12 cellular contexts compared by ENCODE assay signal in the genomic region with DNA sequence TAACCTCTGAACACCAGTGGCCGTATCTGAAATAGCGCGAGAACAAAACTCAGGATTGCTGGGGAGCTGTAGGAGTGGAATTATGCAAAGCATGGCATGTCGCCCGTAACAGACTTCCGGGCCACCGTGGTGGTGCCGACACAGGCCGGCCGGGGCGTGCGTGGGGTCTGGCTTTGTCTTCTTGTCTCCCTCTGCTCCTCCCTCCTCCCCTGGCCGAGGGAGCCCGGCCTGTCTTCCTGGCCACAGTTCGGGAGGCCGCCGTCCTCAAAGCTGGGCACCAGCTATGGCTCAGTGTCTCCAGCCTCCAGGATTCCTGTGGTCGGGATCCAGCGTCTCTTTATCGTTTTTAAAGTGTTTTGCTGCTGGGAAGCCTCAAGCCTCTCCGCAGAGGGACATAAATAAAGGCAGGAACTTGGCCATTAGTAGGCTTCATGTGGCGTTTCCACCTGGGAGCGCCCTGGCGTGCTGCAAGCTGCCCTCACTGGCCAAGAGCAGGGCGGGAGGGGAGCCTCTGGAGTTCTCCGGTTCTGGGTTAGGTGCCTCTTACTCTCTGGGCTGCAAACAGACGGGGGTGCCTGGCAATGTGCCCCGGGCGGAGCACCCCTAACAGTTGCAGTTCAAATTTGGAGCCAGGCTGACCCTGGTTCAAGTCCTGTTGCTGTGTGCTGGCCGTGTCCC. TPM values are rescaled to one million over a fixed set of nuclear protein-coding genes. Genes with fewer than 3 reads are reported as not detected.
DNase-seq lines count a peak whose midpoint lies in the region; ATAC-seq and TF ChIP-seq lines count a peak whose summit lies in the region.
"Had no signal": no experiment of that assay in that cellular context is flagged by ENCODE, and none has a peak within 500 bp of the region (broad histone marks: within the 10 kb centered on the region; RNA-seq: fewer than 3 reads in every experiment).

No MANE protein-coding gene starts in this region.

- DNase-seq in AG20443 (ENCODE audit: low spot score) (peak; percentile 83), OCI-LY7 (ENCODE audit: low spot score) (peak; percentile 97), fibroblast of lung (ENCODE audit: low read depth in 2 of 2) (peak; percentile 57 to 81), neuronal stem cell (ENCODE audit: low spot score) (peak; percentile 23), GOT3 (lab: John Stamatoyannopoulos, UW) (no peak)
- DNase-seq in stimulated activated CD8-positive, alpha-beta memory T cell treated with anti-CD3 and anti-CD28 coated beads, Interleukin-4, amount 100 ng/mL, for 48 hours: no peak
- DNase-seq: activated CD8-positive, alpha-beta memory T cell treated with anti-CD3 and anti-CD28 coated beads, Interleukin-2, amount 50 U/mL, for 4 hours; CD8-positive, alpha-beta T cell; cerebellar nuclear complex; NCI-H1436 treated with DMSO at 0.1 percent for 48 hours had no signal

- no peak overlapping the region for H4K8ac ChIP-seq in neuronal stem cell (ENCODE audit: low read depth, low read length)

- H2BK5ac ChIP-seq in neuronal stem cell (ENCODE audit: low read length): peak overlapping the region; percentile 29

- TSS peak; percentile 90 for BruUV-seq in OCI-LY7 (replicated peaks; lab: Mats Ljungman, UMichigan)

- peak overlapping the region; percentile 36 for H2BK12ac ChIP-seq in neuronal stem cell (ENCODE audit: low read length)

- H3K9ac ChIP-seq in fibroblast of lung (ENCODE audit: insufficient read depth, low read length) (no peak overlapping the region), neuronal stem cell (ENCODE audit: low read depth, low read length, poor library complexity) (peak overlapping the region; percentile 50)

- POLR2A ChIA-PET in OCI-LY7 (lab: Charles Lee): interaction anchor here (0.5 to 3.0 kb wide), 5 partner anchors 10 to 262 kb away, joined by 3 to 16 read pairs (median 4); no protein-coding TSS in a partner anchor

- peak overlapping the region; percentile 10 for H2BK15ac ChIP-seq in neuronal stem cell (ENCODE audit: low read length)

- no peaks in the 10 kb centered on the region for H3K9me2 ChIP-seq in OCI-LY7 (ENCODE audit: insufficient read depth, low read length)

- H2BK120ac ChIP-seq in neuronal stem cell (ENCODE audit: low read depth, low read length): no peak overlapping the region

- H3K4me2 ChIP-seq in OCI-LY7 (ENCODE audit: low read length) (peak overlapping the region; percentile 73), fibroblast of lung (ENCODE audit: extremely low read depth, insufficient read depth, low read length) (peak overlapping the region; percentile 59), neuronal stem cell (ENCODE audit: insufficient read depth, low read length, poor library complexity, severe bottlenecking) (no peak overlapping the region)

- intact Hi-C loops in OCI-LY7 (cut with micrococcal nuclease; ENCODE audit: unreplicated experiment): loop anchor here (1.0 kb wide), 1 partner anchor 13 kb away; no protein-coding TSS in a partner anchor

- H3K14ac ChIP-seq in neuronal stem cell (ENCODE audit: low read length): peak overlapping the region; percentile 23

- TF ChIP-seq CTCF in OCI-LY7 (conservative IDR thresholded peaks at IDR 0.05; ENCODE audit: low read length): no peak
- no peak for TF ChIP-seq CTCF in fibroblast of lung (conservative IDR thresholded peaks at IDR 0.05 in 1 of 2, IDR thresholded peaks at IDR 0.05 in 1 of 2; ENCODE audit: low read depth in 1 of 2, low read length in 2 of 2)

- peaks cover 12% of the 10 kb centered on the region for H3K27me3 ChIP-seq in fibroblast of lung (ENCODE audit: control insufficient read depth, insufficient read depth, low read length)
- no peaks in the 10 kb centered on the region for H3K27me3 ChIP-seq in neuronal stem cell (ENCODE audit: control insufficient read depth in 3 of 3, insufficient read depth in 3 of 3, low read depth in 1 of 3, low read length in 3 of 3)

- H4K91ac ChIP-seq in neuronal stem cell (ENCODE audit: low read depth, low read length, poor library complexity): no peak overlapping the region

- H3K9me3 ChIP-seq in OCI-LY7 (ENCODE audit: low read length) (no peaks in the 10 kb centered on the region), fibroblast of lung (ENCODE audit: control insufficient read depth, insufficient read depth, low read depth, low read length) (no peaks in the 10 kb centered on the region), neuronal stem cell (replicated peaks in 1 of 2; ENCODE audit: control insufficient read depth in 2 of 2, insufficient read depth in 1 of 2, low read depth in 1 of 2, low read length in 2 of 2) (no peaks in the 10 kb centered on the region)

- peak overlapping the region; percentile 62 for H3K4me3 ChIP-seq in OCI-LY7 (ENCODE audit: low read depth, low read length, poor library complexity, severe bottlenecking)
- H3K4me3 ChIP-seq in fibroblast of lung (replicated peaks in 1 of 4; ENCODE audit: control extremely low read depth in 1 of 4, insufficient read depth in 1 of 4, low read depth in 3 of 4, low read length in 4 of 4): no peak overlapping the region
- H3K4me3 ChIP-seq in neuronal stem cell (ENCODE audit: low read length in 2 of 2): peak overlapping the region in 1 of 2 donors; percentile 33

- H4K20me1 ChIP-seq in OCI-LY7 (ENCODE audit: insufficient read depth, low read length) (no peaks in the 10 kb centered on the region), fibroblast of lung (ENCODE audit: control insufficient read depth, extremely low read depth, insufficient read depth, low read length) (no peaks in the 10 kb centered on the region)

- peak overlapping the region; percentile 86 for H3K18ac ChIP-seq in neuronal stem cell (ENCODE audit: low read length)

- H2AFZ ChIP-seq in OCI-LY7 (ENCODE audit: low read length) (peak overlapping the region; percentile 86), fibroblast of lung (ENCODE audit: low read length) (peak overlapping the region; percentile 75), neuronal stem cell (ENCODE audit: low read length) (peak overlapping the region; percentile 77)

- H3K27ac ChIP-seq in OCI-LY7 (ENCODE audit: low read depth, low read length, poor library complexity, severe bottlenecking): peak overlapping the region; percentile 60
- no peak overlapping the region for H3K27ac ChIP-seq in fibroblast of lung (ENCODE audit: insufficient read depth, low read length)
- no peak overlapping the region for H3K27ac ChIP-seq in neuronal stem cell (replicated peaks; ENCODE audit: low read length)

- WGBS in neuronal stem cell (ENCODE audit: extremely low coverage in 2 of 2, insufficient read length in 2 of 2, insufficient replicate concordance in 1 of 2), 2 donors: no CpG with 5 or more reads among the region's 30 CpGs

- H2AK5ac ChIP-seq in neuronal stem cell (ENCODE audit: low read depth, low read length): peak overlapping the region; percentile 91

- CTCF ChIA-PET in OCI-LY7 (lab: Charles Lee; ENCODE audit: unreplicated experiment): no interaction called here

- H3K23ac ChIP-seq in neuronal stem cell (ENCODE audit: low read depth, low read length, poor library complexity): peak overlapping the region; percentile 10

- no peaks in the 10 kb centered on the region for H3K79me1 ChIP-seq in neuronal stem cell (ENCODE audit: low read depth, low read length)

- no peaks in the 10 kb centered on the region for H3K36me3 ChIP-seq in OCI-LY7 (ENCODE audit: insufficient read depth, low read length)
- no peaks in the 10 kb centered on the region for H3K36me3 ChIP-seq in fibroblast of lung (ENCODE audit: control insufficient read depth, insufficient read depth, low read length)
- no peaks in the 10 kb centered on the region for H3K36me3 ChIP-seq in neuronal stem cell (replicated peaks in 1 of 2; ENCODE audit: control insufficient read depth in 2 of 2, insufficient read depth in 2 of 2, low read length in 2 of 2)

- H3K79me2 ChIP-seq in OCI-LY7 (ENCODE audit: insufficient read depth, low read depth, low read length): no peaks in the 10 kb centered on the region
- no peaks in the 10 kb centered on the region for H3K79me2 ChIP-seq in fibroblast of lung (ENCODE audit: control insufficient read depth, insufficient read depth, low read length)

- H3K4ac ChIP-seq in neuronal stem cell (ENCODE audit: low read length): no peak overlapping the region

- ATAC-seq in HG02970 (IDR thresholded peaks at IDR 0.05; ENCODE audit: low FRiP score, unreplicated experiment): no peak
- no peak for ATAC-seq in HG03354 (IDR thresholded peaks at IDR 0.05; ENCODE audit: poor library complexity, severe bottlenecking, unreplicated experiment)
- ATAC-seq: CD8-positive, alpha-beta T cell had no signal

- H3K4me1 ChIP-seq in OCI-LY7 (ENCODE audit: insufficient read depth, low read length, poor library complexity, severe bottlenecking) (peaks cover 24% of the 10 kb centered on the region), fibroblast of lung (ENCODE audit: control insufficient read depth, extremely low read depth, insufficient read depth, low read length) (peaks cover 4% of the 10 kb centered on the region), neuronal stem cell (ENCODE audit: control insufficient read depth in 2 of 2, insufficient read depth in 1 of 2, low read depth in 1 of 2, low read length in 2 of 2) (peaks cover 14 to 22% of the 10 kb centered on the region in 2 donors)

RNA-seq across cellular contexts. Expression of a gene that starts 22.0 kb away (rescaled TPM):
- 0.22 TPM in 1 of 2 replicates, not detected in the other for total RNA-seq in OCI-LY7 (2014; rRNA removed; shearing (Covaris generic))
- total RNA-seq in OCI-LY7 (2022): not detected in 2 replicates
- 3.3 and 31.2 TPM in 2 replicates for total RNA-seq in fibroblast of lung
- 14.9 and 86.0 TPM in 2 replicates for polyA plus RNA-seq in fibroblast of lung
- polyA plus RNA-seq in fibroblast of lung (2012): 23.4 and 100 TPM in 2 replicates
- polyA minus RNA-seq in fibroblast of lung (ENCODE audit: low replicate concordance): 37.5 and 184 TPM in 2 replicates
- polyA plus RNA-seq in neuronal stem cell (2013, experiment 1 of 2): 0.43 TPM
- polyA plus RNA-seq in neuronal stem cell (2013, experiment 2 of 2): 0.35 TPM

RNA-seq across cellular contexts. Expression of a gene that starts 46.3 kb away (rescaled TPM):
- 41.3 and 48.1 TPM in 2 replicates for total RNA-seq in OCI-LY7 (2014; rRNA removed; shearing (Covaris generic))
- total RNA-seq in OCI-LY7 (2022) (80.1 and 87.8 TPM in 2 replicates), fibroblast of lung (15.2 and 22.8 TPM in 2 replicates)
- polyA plus RNA-seq in fibroblast of lung: 6.7 and 11.0 TPM in 2 replicates
- polyA plus RNA-seq in fibroblast of lung (2012): 12.7 and 17.5 TPM in 2 replicates
- polyA minus RNA-seq in fibroblast of lung (ENCODE audit: low replicate concordance): 40.5 and 125 TPM in 2 replicates
- polyA plus RNA-seq in neuronal stem cell (2013, experiment 1 of 2): 8.8 TPM
- polyA plus RNA-seq in neuronal stem cell (2013, experiment 2 of 2): 8.6 TPM

Comparison
In these comparisons a context has a peak if more than half of its experiments do, and no peak if none do; other contexts are left out.
1. DNase-seq: peak in AG20443 (single experiment), OCI-LY7 (single experiment), fibroblast of lung (2 of 2) and neuronal stem cell (single experiment); none in GOT3 (single experiment) and stimulated activated CD8-positive, alpha-beta memory T cell treated with anti-CD3 and anti-CD28 coated beads, Interleukin-4, amount 100 ng/mL, for 48 hours (single experiment).
2. Peak in every context shown above with its lines, with median percentiles within 50 percentile points of each other: H2AFZ ChIP-seq.